Comparison of ENCODE assay signal across 13 cellular contexts in the genomic region with DNA sequence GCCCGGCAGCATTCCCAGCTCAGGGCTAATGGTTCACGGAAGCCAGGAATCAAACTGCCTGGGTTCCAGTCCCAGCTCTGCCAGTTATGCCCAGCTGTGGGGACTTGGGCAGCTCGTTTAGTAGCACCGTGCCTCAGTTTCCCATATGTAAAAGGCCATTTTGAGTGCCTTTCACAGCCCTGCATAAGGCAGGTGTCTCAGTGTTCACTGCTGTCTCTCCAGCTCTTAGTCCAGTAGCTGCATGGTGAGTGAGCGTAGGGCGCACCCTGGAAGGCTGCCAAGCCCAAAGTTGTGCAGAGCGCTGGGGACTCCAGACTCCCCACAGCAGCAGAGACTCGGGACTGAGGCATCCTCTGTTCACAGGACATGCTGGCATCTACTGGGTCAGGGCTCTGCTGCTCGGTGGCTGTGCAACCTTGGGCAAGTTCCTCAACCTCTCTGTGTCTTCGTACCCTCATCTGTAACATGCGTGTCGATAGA. TPM values are rescaled to one million over a fixed set of nuclear protein-coding genes. Genes with fewer than 3 reads are reported as not detected.
A peak's percentile ranks its signal among the peaks of the same experiment; 100 is the strongest.
DNase-seq lines count a peak whose midpoint lies in the region; ATAC-seq and TF ChIP-seq lines count a peak whose summit lies in the region.
"Had no signal": no experiment of that assay in that cellular context is flagged by ENCODE, and none has a peak within 500 bp of the region (broad histone marks: within the 10 kb centered on the region; RNA-seq: fewer than 3 reads in every experiment).

No MANE protein-coding gene starts in this region.

- no peak for TF ChIP-seq CTCF in GM10248 (IDR thresholded peaks at IDR 0.05; ENCODE audit: control extremely low read depth, extremely low read depth, low read depth, missing control alignments)

- POLR2A ChIA-PET in GM10248 (lab: Yijun Ruan, JAX): interaction anchor here (0.9 to 6.1 kb wide), 3 partner anchors 9 to 52 kb away, joined by 3 to 29 read pairs (median 4); partner anchors contain the start of genes KMT5C and UBE2S

- TF ChIP-seq EP300 in Ishikawa (IDR thresholded peaks at IDR 0.05; ENCODE audit: borderline replicate concordance): no peak

- CTCF ChIA-PET in GM10248 (lab: Yijun Ruan, JAX): interaction anchor here (1.4 to 1.6 kb wide), 2 partner anchors 20 to 52 kb away, joined by 3 to 4 read pairs; partner anchors contain the start of gene KMT5C

- DNase-seq in DMS 273 (lab: John Stamatoyannopoulos, UW; ENCODE audit: unreplicated experiment) (peak; percentile 59), DMS 273 treated with DMSO at 0.1 percent for 48 hours (lab: John Stamatoyannopoulos, UW) (no peak), GM10248 (ENCODE audit: extremely low spot score) (no peak)
- DNase-seq: 8988T; activated CD4-positive, alpha-beta T cell treated with anti-CD3 and anti-CD28 coated beads, Interleukin-2, amount 50 U/mL, for 1 hour; foreskin melanocyte; NCI-H526; T-helper 9 cell; tibial artery had no signal

- ATAC-seq in esophagus mucosa: peak; percentile 24
- no peak for ATAC-seq in HG03045 (IDR thresholded peaks at IDR 0.05; ENCODE audit: unreplicated experiment)
- ATAC-seq: Right ventricle myocardium inferior had no signal

- no peak for TF ChIP-seq RAD21 in Ishikawa (IDR thresholded peaks at IDR 0.05; ENCODE audit: low read depth)

TF ChIP-seq in Ishikawa, 13 proteins besides CTCF, POLR2A, EP300 and RAD21:
- TF ChIP-seq, protein P1, sequence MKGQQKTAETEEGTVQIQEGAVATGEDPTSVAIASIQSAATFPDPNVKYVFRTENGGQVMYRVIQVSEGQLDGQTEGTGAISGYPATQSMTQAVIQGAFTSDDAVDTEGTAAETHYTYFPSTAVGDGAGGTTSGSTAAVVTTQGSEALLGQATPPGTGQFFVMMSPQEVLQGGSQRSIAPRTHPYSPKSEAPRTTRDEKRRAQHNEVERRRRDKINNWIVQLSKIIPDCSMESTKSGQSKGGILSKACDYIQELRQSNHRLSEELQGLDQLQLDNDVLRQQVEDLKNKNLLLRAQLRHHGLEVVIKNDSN (IDR thresholded peaks at IDR 0.05): no peak
- peak; percentile 51; the same call in 1 of the 2 replicates for TF ChIP-seq NFIC (IDR thresholded peaks at IDR 0.05)
TF ChIP-seq in Ishikawa: peak in this region for 1.

RNA-seq across cellular contexts. Expression of gene RPL28, which starts 5.5 kb away (rescaled TPM):
- 1,895 TPM for total RNA-seq in esophagus mucosa

RNA-seq across cellular contexts. Expression of gene TMEM238, which starts 7.1 kb away (rescaled TPM):
- 25.6 TPM for total RNA-seq in esophagus mucosa

RNA-seq across cellular contexts. Expression of gene TMEM190, which starts 14.6 kb away (rescaled TPM):
- total RNA-seq in esophagus mucosa: not detected
- total RNA-seq: Right ventricle myocardium inferior had no signal

RNA-seq across cellular contexts. Expression of gene UBE2S, which starts 16.4 kb away (rescaled TPM):
- 76.4 TPM for total RNA-seq in esophagus mucosa

RNA-seq across cellular contexts. Expression of gene IL11, which starts 21.0 kb away (rescaled TPM):
- 0.24 TPM for total RNA-seq in esophagus mucosa
- total RNA-seq: Right ventricle myocardium inferior had no signal
